15 cellular contexts compared by ENCODE assay signal in genomic region chr17:34275881-34276280, GRCh38. TPM values are rescaled to one million over a fixed set of nuclear protein-coding genes. Genes with fewer than 3 reads are reported as not detected.
DNase-seq lines count a peak whose midpoint lies in the region; TF ChIP-seq lines count a peak whose summit lies in the region.
"Had no signal": no experiment of that assay in that cellular context is flagged by ENCODE, and none has a peak within 500 bp of the region (broad histone marks: within the 10 kb centered on the region; RNA-seq: fewer than 3 reads in every experiment).

No MANE protein-coding gene starts in this region.

- H3K36me3 ChIP-seq in SK-N-SH (replicated peaks in 1 of 2; ENCODE audit: control insufficient read depth in 1 of 2, insufficient read depth in 2 of 2, low read length in 1 of 2) = no peaks in the 10 kb centered on the region
- H3K36me3 ChIP-seq: BLaER1, SJSA1, uterus had no signal

- CTCF ChIA-PET in SK-N-SH (lab: Yijun Ruan, JAX) = interaction anchor here (4.3 kb wide), 1 partner anchor 86 kb away, joined by 15 read pairs; no protein-coding TSS in a partner anchor

- no peaks in the 10 kb centered on the region for H3K9me2 ChIP-seq in SK-N-SH

- TF ChIP-seq EP300 in SK-N-SH (IDR thresholded peaks at IDR 0.05; ENCODE audit: borderline replicate concordance in 1 of 2, low read depth in 1 of 2, low read length in 1 of 2) = peak in 1 of 2 experiments; percentile 50; a peak in 1 of 4 replicates

- no peaks in the 10 kb centered on the region for H3K9me3 ChIP-seq in SK-N-SH
- H3K9me3 ChIP-seq: BLaER1, SJSA1, uterus had no signal

- POLR2A ChIA-PET in SK-N-SH (lab: Yijun Ruan, JAX) = no interaction called here

- peak overlapping the region in 1 of 2 experiments; percentile 23; a peak in 1 of 4 replicates for H3K27ac ChIP-seq in SK-N-SH (ENCODE audit: low read depth in 2 of 2, low read length in 1 of 2)
- H3K27ac ChIP-seq: BLaER1, SJSA1, uterus had no signal

- H3K27me3 ChIP-seq in SK-N-SH (ENCODE audit: insufficient read depth) = no peaks in the 10 kb centered on the region; the same call in 1 of the 2 replicates
- H3K27me3 ChIP-seq: BLaER1, SJSA1, uterus had no signal

- H3K4me3 ChIP-seq in SK-N-SH (ENCODE audit: low read depth in 2 of 2, low read length in 1 of 2) = no peak overlapping the region
- H3K4me3 ChIP-seq: BLaER1, SJSA1, uterus had no signal

- H3K4me1 ChIP-seq in SK-N-SH (ENCODE audit: control insufficient read depth in 1 of 2, insufficient read depth in 2 of 2, low read depth in 1 of 2, low read length in 1 of 2) = no peaks in the 10 kb centered on the region
- H3K4me1 ChIP-seq: BLaER1, uterus had no signal

- H2AFZ ChIP-seq in SK-N-SH (ENCODE audit: low read depth) = no peak overlapping the region

- H4K20me1 ChIP-seq in SK-N-SH (ENCODE audit: insufficient read depth) = no peaks in the 10 kb centered on the region
- H4K20me1 ChIP-seq: BLaER1 had no signal

- H3K79me2 ChIP-seq in SK-N-SH (ENCODE audit: insufficient read depth) = no peaks in the 10 kb centered on the region

- WGBS in SK-N-SH (ENCODE audit: low lambda C conversion rate) = 0% methylated on average over 1 of the region's 1 CpG

- TF ChIP-seq CTCF in SK-N-SH (IDR thresholded peaks at IDR 0.05) = no peak

- H3K9ac ChIP-seq in SK-N-SH = no peak overlapping the region
- H3K9ac ChIP-seq: BLaER1 had no signal

- DNase-seq in A172 (ENCODE audit: low spot score) (peak; percentile 58), GM03348 (ENCODE audit: low spot score) (peak; percentile 72), SK-N-SH (no peak), fibroblast of the conjunctiva (ENCODE audit: low read depth) (peak; percentile 92), NCI-H526 treated with DMSO at 0.1 percent for 48 hours (lab: John Stamatoyannopoulos, UW) (no peak), glomerular visceral epithelial cell (ENCODE audit: extremely low spot score) (no peak), HuH-7 (ENCODE audit: low spot score) (no peak), SKM-1 treated with dmso at 0.1 percent for 144 hours (lab: John Stamatoyannopoulos, UW; ENCODE audit: unreplicated experiment) (no peak)
- DNase-seq: activated CD4-positive, CD25-positive, alpha-beta regulatory T cell; activated T-cell treated with anti-CD3 and anti-CD28 coated beads for 4 hours; posterior cingulate gyrus; stimulated activated CD4-positive, alpha-beta T cell treated with anti-CD3 and anti-CD28 coated beads, Interleukin-1b, Interleukin-23, amount 100 ng/mL, for 48 hours; uterus had no signal

- no peaks in the 10 kb centered on the region for H3F3A ChIP-seq in SK-N-SH (replicated peaks; ENCODE audit: insufficient read depth)

- no peak overlapping the region for H3K4me2 ChIP-seq in SK-N-SH
- H3K4me2 ChIP-seq: BLaER1 had no signal

- no peak for TF ChIP-seq RAD21 in SK-N-SH (IDR thresholded peaks at IDR 0.05; ENCODE audit: low read length)

TF ChIP-seq in SK-N-SH, 30 proteins besides CTCF, POLR2A, EP300 and RAD21:
- TF ChIP-seq TCF12 (IDR thresholded peaks at IDR 0.05) (peak; percentile 86), RXRA (IDR thresholded peaks at IDR 0.05; ENCODE audit: borderline replicate concordance, low read depth) (no peak), MAX (IDR thresholded peaks at IDR 0.05; ENCODE audit: low read depth) (no peak), ELF1 (IDR thresholded peaks at IDR 0.05) (no peak), FOSL2 (IDR thresholded peaks at IDR 0.05; ENCODE audit: borderline replicate concordance, low read depth) (peak; percentile 66), JUND (IDR thresholded peaks at IDR 0.05) (peak; percentile 66), POLR2AphosphoS5 (IDR thresholded peaks at IDR 0.05; ENCODE audit: low read depth, low read length) (peak; percentile 38; the same call in 1 of the 2 replicates), NRF1 (IDR thresholded peaks at IDR 0.05; ENCODE audit: low read depth, low read length) (no peak), MXI1 (IDR thresholded peaks at IDR 0.05; ENCODE audit: low read depth, low read length) (no peak), NFIC (IDR thresholded peaks at IDR 0.05; ENCODE audit: borderline replicate concordance) (peak; percentile 84), GATA2 (CRISPR knock-in tag; IDR thresholded peaks at IDR 0.05) (no peak)
- TF ChIP-seq, protein P1, sequence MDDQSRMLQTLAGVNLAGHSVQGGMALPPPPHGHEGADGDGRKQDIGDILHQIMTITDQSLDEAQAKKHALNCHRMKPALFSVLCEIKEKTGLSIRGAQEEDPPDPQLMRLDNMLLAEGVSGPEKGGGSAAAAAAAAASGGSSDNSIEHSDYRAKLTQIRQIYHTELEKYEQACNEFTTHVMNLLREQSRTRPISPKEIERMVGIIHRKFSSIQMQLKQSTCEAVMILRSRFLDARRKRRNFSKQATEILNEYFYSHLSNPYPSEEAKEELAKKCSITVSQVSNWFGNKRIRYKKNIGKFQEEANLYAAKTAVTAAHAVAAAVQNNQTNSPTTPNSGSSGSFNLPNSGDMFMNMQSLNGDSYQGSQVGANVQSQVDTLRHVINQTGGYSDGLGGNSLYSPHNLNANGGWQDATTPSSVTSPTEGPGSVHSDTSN (IDR thresholded peaks at IDR 0.05) = peak; percentile 69

RNA-seq across cellular contexts. Expression of gene CCL7, which starts 5.9 kb away (rescaled TPM):
- total RNA-seq in A172 (2014; rRNA removed; shearing (Covaris generic)) = not detected in 2 replicates
- polyA plus RNA-seq in SK-N-SH (2012; rRNA removed) = 0.50 and 0.72 TPM in 2 replicates
- polyA plus RNA-seq in SK-N-SH (2012; cell fraction: cytosol; rRNA removed) = 0.89 and 0.94 TPM in 2 replicates
- 0.38 and 0.59 TPM in 2 replicates for polyA plus RNA-seq in SK-N-SH (2012; cell fraction: nucleus; rRNA removed)
- total RNA-seq: SJSA1, uterus had no signal

RNA-seq across cellular contexts. Expression of gene CCL11, which starts 9.7 kb away (rescaled TPM):
- total RNA-seq in A172 (2014; rRNA removed; shearing (Covaris generic)) = not detected in 2 replicates
- not detected in 2 replicates for polyA plus RNA-seq in SK-N-SH (2012; rRNA removed)
- polyA plus RNA-seq in SK-N-SH (2012; cell fraction: cytosol; rRNA removed) = not detected in 2 replicates
- not detected in 2 replicates for polyA plus RNA-seq in SK-N-SH (2012; cell fraction: nucleus; rRNA removed)
- total RNA-seq: SJSA1 had no signal

RNA-seq across cellular contexts. Expression of gene CCL2, which starts 20.8 kb away (rescaled TPM):
- 26.2 and 27.3 TPM in 2 replicates for total RNA-seq in A172 (2014; rRNA removed; shearing (Covaris generic))
- polyA plus RNA-seq in SK-N-SH (2012; rRNA removed) = 210 and 296 TPM in 2 replicates
- polyA plus RNA-seq in SK-N-SH (2012; cell fraction: cytosol; rRNA removed) = 243 and 263 TPM in 2 replicates
- polyA plus RNA-seq in SK-N-SH (2012; cell fraction: nucleus; rRNA removed) = 186 and 278 TPM in 2 replicates

RNA-seq across cellular contexts. Expression of gene CCL8, which starts 43.4 kb away (rescaled TPM):
- not detected in 2 replicates for total RNA-seq in A172 (2014; rRNA removed; shearing (Covaris generic))
- not detected in 2 replicates for polyA plus RNA-seq in SK-N-SH (2012; rRNA removed)
- polyA plus RNA-seq in SK-N-SH (2012; cell fraction: cytosol; rRNA removed) = not detected in 2 replicates
- polyA plus RNA-seq in SK-N-SH (2012; cell fraction: nucleus; rRNA removed) = not detected in 2 replicates
- total RNA-seq: SJSA1 had no signal

Comparison
In these comparisons a context has a peak if more than half of its experiments do, and no peak if none do; other contexts are left out.
1. DNase-seq: peak in A172 (single experiment), GM03348 (single experiment) and fibroblast of the conjunctiva (single experiment); none in SK-N-SH (single experiment), NCI-H526 treated with DMSO at 0.1 percent for 48 hours (single experiment), glomerular visceral epithelial cell (single experiment), HuH-7 (single experiment) and SKM-1 treated with dmso at 0.1 percent for 144 hours (single experiment).